Comparison of ENCODE assay signal across 1 cellular context in genomic region chr15:92664178-92664900, GRCh38.
TF ChIP-seq lines count a peak whose summit lies in the region.

No MANE protein-coding gene starts in this region.

TF ChIP-seq in K562, 482 proteins besides CTCF, POLR2A, EP300 and RAD21:
- TF ChIP-seq, protein P1, sequence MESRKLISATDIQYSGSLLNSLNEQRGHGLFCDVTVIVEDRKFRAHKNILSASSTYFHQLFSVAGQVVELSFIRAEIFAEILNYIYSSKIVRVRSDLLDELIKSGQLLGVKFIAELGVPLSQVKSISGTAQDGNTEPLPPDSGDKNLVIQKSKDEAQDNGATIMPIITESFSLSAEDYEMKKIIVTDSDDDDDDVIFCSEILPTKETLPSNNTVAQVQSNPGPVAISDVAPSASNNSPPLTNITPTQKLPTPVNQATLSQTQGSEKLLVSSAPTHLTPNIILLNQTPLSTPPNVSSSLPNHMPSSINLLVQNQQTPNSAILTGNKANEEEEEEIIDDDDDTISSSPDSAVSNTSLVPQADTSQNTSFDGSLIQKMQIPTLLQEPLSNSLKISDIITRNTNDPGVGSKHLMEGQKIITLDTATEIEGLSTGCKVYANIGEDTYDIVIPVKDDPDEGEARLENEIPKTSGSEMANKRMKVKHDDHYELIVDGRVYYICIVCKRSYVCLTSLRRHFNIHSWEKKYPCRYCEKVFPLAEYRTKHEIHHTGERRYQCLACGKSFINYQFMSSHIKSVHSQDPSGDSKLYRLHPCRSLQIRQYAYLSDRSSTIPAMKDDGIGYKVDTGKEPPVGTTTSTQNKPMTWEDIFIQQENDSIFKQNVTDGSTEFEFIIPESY (CRISPR knock-in tag; IDR thresholded peaks at IDR 0.05) = no peak
- TF ChIP-seq ZNF561 (CRISPR knock-in tag; conservative IDR thresholded peaks at IDR 0.05) = no peak
